ENCODE assay signal across 8 cellular contexts in the genomic region with DNA sequence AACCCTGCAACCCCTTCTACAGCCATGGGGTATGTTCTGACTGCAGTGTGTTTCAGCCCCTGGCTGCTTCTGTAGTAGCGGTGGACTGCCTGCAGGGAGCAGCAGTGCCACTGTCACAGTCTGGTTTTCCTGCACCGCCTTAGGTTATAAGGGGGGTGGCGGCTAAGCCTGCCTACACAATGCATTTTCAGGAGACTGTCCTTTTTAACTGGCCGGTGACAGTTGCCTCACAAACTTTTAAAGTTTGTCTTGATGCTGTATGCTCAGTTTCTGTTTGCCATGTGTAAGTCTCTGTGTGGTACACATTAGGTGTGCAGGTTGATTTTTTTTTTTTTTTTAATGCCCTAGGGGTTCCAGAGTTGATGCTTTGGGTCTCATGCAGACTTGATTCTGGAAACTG. TPM values are rescaled to one million over a fixed set of nuclear protein-coding genes. Genes with fewer than 3 reads are reported as not detected.
DNase-seq lines count a peak whose midpoint lies in the region; ATAC-seq and TF ChIP-seq lines count a peak whose summit lies in the region.

No MANE protein-coding gene starts in this region.

- TF ChIP-seq POLR2A in IMR-90 (IDR thresholded peaks at IDR 0.05; ENCODE audit: low read depth, low read length) = no peak

- peaks cover 20% of the 10 kb centered on the region for H3K36me3 ChIP-seq in IMR-90 (ENCODE audit: control insufficient read depth, insufficient read depth, low read length)

- no peak overlapping the region for H2AFZ ChIP-seq in IMR-90 (replicated peaks; ENCODE audit: low read length, poor library complexity)

- no peaks in the 10 kb centered on the region for H3K27me3 Mint-ChIP-seq in activated naive CD4-positive, alpha-beta T cell treated with anti-CD3 and anti-CD28 coated beads, Interleukin-2, amount 10 ng/mL, durations not matched to agents 7 days and 5 days

- H2BK120ac ChIP-seq in IMR-90 (ENCODE audit: low read depth, low read length) = peak overlapping the region; percentile 60

- H2BK20ac ChIP-seq in IMR-90 (ENCODE audit: low read depth, low read length) = peak overlapping the region; percentile 88

- peaks cover 3 to 20% of the 10 kb centered on the region in 2 experiments; a peak in 3 of 4 replicates for H3K79me1 ChIP-seq in IMR-90 (ENCODE audit: low read depth in 1 of 2, low read length in 2 of 2)

- H3K23ac ChIP-seq in IMR-90 (ENCODE audit: low read depth, low read length) = peak overlapping the region; percentile 52; the same call in 1 of the 2 replicates

- dilution Hi-C loops in IMR-90 (cut with HindIII; ENCODE audit: low sequenced_read_pairs, unreplicated experiment) = no loop called here

- H3K9ac ChIP-seq in IMR-90 (ENCODE audit: low read depth, low read length) = no peak overlapping the region

- peak overlapping the region; percentile 80; the same call in 1 of the 2 replicates for H2AK5ac ChIP-seq in IMR-90 (ENCODE audit: low read depth, low read length)

- peak overlapping the region; percentile 55; the same call in 1 of the 3 replicates for H2BK15ac ChIP-seq in IMR-90 (ENCODE audit: low read depth, low read length)

- H4K8ac ChIP-seq in IMR-90 (ENCODE audit: low read depth in 2 of 2, low read length in 2 of 2) = peak overlapping the region in 1 of 2 experiments; percentile 69; a peak in 1 of 4 replicates

- TF ChIP-seq CTCF in IMR-90 (conservative IDR thresholded peaks at IDR 0.05; ENCODE audit: low read depth, low read length) = peak; percentile 94

- no peaks in the 10 kb centered on the region for H3K9me3 ChIP-seq in IMR-90 (ENCODE audit: control insufficient read depth, insufficient read depth, low read length)

- H4K5ac ChIP-seq in IMR-90 (ENCODE audit: low read depth, low read length) = 0 out of 2 replicates have a peak overlapping the region, but pooled peaks have one; percentile 22

- intact Hi-C loops in IMR-90 (cut with micrococcal nuclease) (loop anchor here (1.0 to 10.0 kb wide), 5 partner anchors 50 to 256 kb away; no protein-coding TSS in a partner anchor), head of caudate nucleus (cut with DNase I) (loop anchor here (5.0 kb wide), 1 partner anchor 159 kb away; no protein-coding TSS in a partner anchor), posterior vena cava (cut with DNase I) (loop anchor here (2.0 to 10.0 kb wide), 2 partner anchors 156 to 158 kb away; no protein-coding TSS in a partner anchor)

- H3K18ac ChIP-seq in IMR-90 (ENCODE audit: low read depth, low read length) = peak overlapping the region; percentile 76; the same call in 1 of the 2 replicates

- peaks cover 9% of the 10 kb centered on the region for H3K4me1 Mint-ChIP-seq in activated naive CD4-positive, alpha-beta T cell treated with anti-CD3 and anti-CD28 coated beads, Interleukin-2, amount 10 ng/mL, durations not matched to agents 7 days and 5 days

- H3K4me3 Mint-ChIP-seq in activated naive CD4-positive, alpha-beta T cell treated with anti-CD3 and anti-CD28 coated beads, Interleukin-2, amount 10 ng/mL, durations not matched to agents 7 days and 5 days = no peak overlapping the region

- no peak overlapping the region for H3K4me2 ChIP-seq in IMR-90 (ENCODE audit: low read depth, low read length)

- peak; percentile 95 for TF ChIP-seq RAD21 in IMR-90 (IDR thresholded peaks at IDR 0.05; ENCODE audit: low read length)

- BruUV-seq in IMR-90 (replicated peaks; lab: Mats Ljungman, UMichigan) = no TSS peak

- H2AK9ac ChIP-seq in IMR-90 (replicated peaks; ENCODE audit: low read depth, low read length, poor library complexity) = no peak overlapping the region

- CTCF ChIA-PET in IMR-90 (lab: Yijun Ruan, JAX) = interaction anchor here (0.6 to 5.2 kb wide), 11 partner anchors 11 to 158 kb away, joined by 3 to 45 read pairs (median 4); no protein-coding TSS in a partner anchor
- CTCF ChIA-PET in activated naive CD4-positive, alpha-beta T cell treated with anti-CD3 and anti-CD28 coated beads, Interleukin-2, amount 10 ng/mL, durations not matched to agents 7 days and 5 days (lab: Charles Lee) = interaction anchor here (0.7 to 10.4 kb wide), 13 partner anchors 12 to 170 kb away, joined by 3 to 161 read pairs (median 4); no protein-coding TSS in a partner anchor

- H3K27me3 ChIP-seq in IMR-90 (ENCODE audit: control insufficient read depth, insufficient read depth, low read length) = no peaks in the 10 kb centered on the region

- H3K4ac ChIP-seq in IMR-90 (ENCODE audit: low read depth, low read length) = peak overlapping the region; percentile 93

- H4K20me1 ChIP-seq in IMR-90 (ENCODE audit: insufficient read depth, low read length) = peaks cover 19% of the 10 kb centered on the region

- 0 out of 2 replicates have a peak overlapping the region, but pooled peaks have one; percentile 23 for H3K14ac ChIP-seq in IMR-90 (replicated peaks; ENCODE audit: low read depth, low read length)

- H2BK5ac ChIP-seq in IMR-90 (ENCODE audit: low read depth, low read length, poor library complexity, severe bottlenecking) = no peak overlapping the region

- H3K4me3 ChIP-seq in IMR-90 (ENCODE audit: insufficient read depth, low read depth, low read length) = no peak overlapping the region

- H3K9me1 ChIP-seq in IMR-90 (ENCODE audit: insufficient read depth, low read length) = peaks cover 13% of the 10 kb centered on the region

- peak overlapping the region; percentile 13; the same call in 1 of the 2 replicates for H3K56ac ChIP-seq in IMR-90 (ENCODE audit: extremely low read depth, insufficient read depth, low read length)

- POLR2A ChIA-PET in IMR-90 (lab: Charles Lee; ENCODE audit: unreplicated experiment) = no interaction called here

- DNase-seq in AML-193 (lab: John Stamatoyannopoulos, UW) = peak; percentile 75 to 80
- peak; percentile 86 for DNase-seq in IMR-90
- peak; percentile 63 for DNase-seq in SKM-1 (lab: John Stamatoyannopoulos, UW; ENCODE audit: unreplicated experiment)
- peak; percentile 87 for DNase-seq in activated naive CD4-positive, alpha-beta T cell treated with anti-CD3 and anti-CD28 coated beads, Interleukin-2, amount 10 ng/mL, durations not matched to agents 7 days and 5 days
- DNase-seq in head of caudate nucleus = peak; percentile 33 to 87 (median 74)
- DNase-seq in posterior vena cava (ENCODE audit: low spot score) = peak; percentile 85
- DNase-seq in ureter (ENCODE audit: low spot score) = peak; percentile 51

- no peak overlapping the region; the same call in 1 of the 2 replicates for H3K27ac ChIP-seq in IMR-90 (ENCODE audit: insufficient read depth, low read length)

- ATAC-seq in GM18909 (IDR thresholded peaks at IDR 0.05; ENCODE audit: poor library complexity, unreplicated experiment) (peak; percentile 72), IMR-90 (ENCODE audit: low read depth) (peak; percentile 91)

- H3K36me3 Mint-ChIP-seq in activated naive CD4-positive, alpha-beta T cell treated with anti-CD3 and anti-CD28 coated beads, Interleukin-2, amount 10 ng/mL, durations not matched to agents 7 days and 5 days = peaks cover 56% of the 10 kb centered on the region

- in situ Hi-C loops in IMR-90 (cut with MboI; ENCODE audit: low sequenced_read_pairs) = loop anchor here (5.0 kb wide), 1 partner anchor 159 kb away; no protein-coding TSS in a partner anchor

- 0% methylated on average over 1 of the region's 4 CpGs; no CpG with 5 or more reads in 1 of the 2 experiments for WGBS in IMR-90 (ENCODE audit: extremely low coverage in 2 of 2, insufficient read length in 1 of 2), 2 experiments

- H4K91ac ChIP-seq in IMR-90 (ENCODE audit: insufficient read depth, low read depth, low read length) = 0 out of 2 replicates have a peak overlapping the region, but pooled peaks have one; percentile 87

- H3K4me1 ChIP-seq in IMR-90 (ENCODE audit: control insufficient read depth, insufficient read depth, low read length) = peaks cover 18% of the 10 kb centered on the region

- peak overlapping the region; percentile 72 for H3K27ac Mint-ChIP-seq in activated naive CD4-positive, alpha-beta T cell treated with anti-CD3 and anti-CD28 coated beads, Interleukin-2, amount 10 ng/mL, durations not matched to agents 7 days and 5 days

- no peaks in the 10 kb centered on the region for H3K9me3 Mint-ChIP-seq in activated naive CD4-positive, alpha-beta T cell treated with anti-CD3 and anti-CD28 coated beads, Interleukin-2, amount 10 ng/mL, durations not matched to agents 7 days and 5 days

TF ChIP-seq in IMR-90, 13 proteins besides CTCF, POLR2A, EP300 and RAD21:
- TF ChIP-seq MAZ (IDR thresholded peaks at IDR 0.05; ENCODE audit: borderline replicate concordance, low read depth, low read length) (no peak; the same call in 1 of the 2 replicates), CHD1 (IDR thresholded peaks at IDR 0.05; ENCODE audit: low read depth, low read length) (no peak), NFE2L2 (IDR thresholded peaks at IDR 0.05; ENCODE audit: low read depth, low read length) (no peak), SMC3 (IDR thresholded peaks at IDR 0.05; ENCODE audit: low read depth, low read length) (peak; percentile 97)
- TF ChIP-seq, protein P1, sequence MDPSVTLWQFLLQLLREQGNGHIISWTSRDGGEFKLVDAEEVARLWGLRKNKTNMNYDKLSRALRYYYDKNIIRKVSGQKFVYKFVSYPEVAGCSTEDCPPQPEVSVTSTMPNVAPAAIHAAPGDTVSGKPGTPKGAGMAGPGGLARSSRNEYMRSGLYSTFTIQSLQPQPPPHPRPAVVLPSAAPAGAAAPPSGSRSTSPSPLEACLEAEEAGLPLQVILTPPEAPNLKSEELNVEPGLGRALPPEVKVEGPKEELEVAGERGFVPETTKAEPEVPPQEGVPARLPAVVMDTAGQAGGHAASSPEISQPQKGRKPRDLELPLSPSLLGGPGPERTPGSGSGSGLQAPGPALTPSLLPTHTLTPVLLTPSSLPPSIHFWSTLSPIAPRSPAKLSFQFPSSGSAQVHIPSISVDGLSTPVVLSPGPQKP (IDR thresholded peaks at IDR 0.05; ENCODE audit: borderline replicate concordance, low read depth, low read length) = no peak

RNA-seq across cellular contexts. Expression of a gene that starts 53.0 kb away (rescaled TPM):
- total RNA-seq in IMR-90 (2012; rRNA removed) (6.9 and 7.9 TPM in 2 replicates), posterior vena cava (10 to 100 TPM; 33.9 to 40.8 TPM), ureter (83.3 TPM)
- 13.3 and 13.4 TPM in 2 replicates for polyA plus RNA-seq in IMR-90 (2012; rRNA removed)
- polyA plus RNA-seq in IMR-90 (2012; cell fraction: cytosol; rRNA removed) = 11.3 and 21.0 TPM in 2 replicates
- polyA plus RNA-seq in IMR-90 (2012; cell fraction: nucleus; rRNA removed; ENCODE audit: low replicate concordance) = 21.5 and 30.0 TPM in 2 replicates
